ENCODE assay signal across 26 cellular contexts in the genomic region with DNA sequence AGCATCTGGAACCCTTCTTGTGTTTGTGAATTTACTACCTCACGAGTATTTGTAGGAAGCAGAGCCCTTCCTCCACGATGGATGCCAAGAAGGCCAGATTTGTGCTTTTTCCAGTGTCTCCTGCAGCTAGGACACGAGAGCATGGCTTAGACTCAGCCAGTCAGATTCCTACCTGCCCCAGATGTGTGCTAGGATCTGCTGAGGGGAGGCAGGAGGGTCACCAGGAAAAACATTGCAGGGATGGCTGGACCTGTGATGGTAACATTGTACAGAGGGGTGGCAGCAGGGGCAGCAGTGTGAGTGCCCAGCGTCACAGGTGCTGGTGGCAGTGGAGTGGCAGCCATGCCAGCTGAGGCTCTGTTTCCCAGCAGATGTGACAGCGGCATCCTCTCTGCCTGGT.
"Had no signal": no experiment of that assay in that cellular context is flagged by ENCODE, and none has a peak within 500 bp of the region (broad histone marks: within the 10 kb centered on the region; RNA-seq: fewer than 3 reads in every experiment).

No MANE protein-coding gene starts in this region.

- H3K36me3 ChIP-seq: heart right ventricle, lower lobe of right lung, prostate gland, sigmoid colon, stomach, thyroid gland, upper lobe of left lung had no signal

- H3K4me1 ChIP-seq: lower lobe of right lung, prostate gland, sigmoid colon had no signal

- H3K9me3 Mint-ChIP-seq: dendritic cell treated with granulocyte-macrophage colony-stimulating factor and Interleukin-4, amounts not matched to agents 40 ng/mL and 50 ng/mL, for 4 days; naive B cell; natural killer cell treated with Interleukin-12 subunit alpha and Interleukin-12 subunit beta and Interleukin-15 and Interleukin-18, amount 100 ng/mL, for 72 hours; stimulated activated effector memory CD8-positive, alpha-beta T cell treated with anti-CD3 and anti-CD28 coated beads, Interleukin-12 subunit alpha, Interleukin-12 subunit beta, amount 100 ng/mL, for 72 hours had no signal

- DNase-seq: caudate nucleus; cerebellar nuclear complex; effector CD8-positive, alpha-beta T cell; endodermal cell; foreskin melanocyte; glutamatergic neuron; heart right ventricle; hippocampal formation; left ventricle myocardium superior; lower lobe of right lung; naive B cell; right cardiac atrium; sigmoid colon; stimulated activated CD4-positive, alpha-beta T cell treated with anti-CD3 and anti-CD28 coated beads, Interleukin-2, amount 100 ng/mL, for 24 hours; stimulated activated CD4-positive, alpha-beta T cell treated with anti-CD3 and anti-CD28 coated beads, Interleukin-4, amount 100 ng/mL, for 24 hours; stimulated activated naive CD4-positive, alpha-beta T cell treated with Interleukin-2 at 50 U/mL for 16 hours; stomach; thyroid gland; upper lobe of left lung had no signal

- H3K36me3 Mint-ChIP-seq: naive B cell; natural killer cell treated with Interleukin-12 subunit alpha and Interleukin-12 subunit beta and Interleukin-15 and Interleukin-18, amount 100 ng/mL, for 72 hours; stimulated activated effector memory CD8-positive, alpha-beta T cell treated with anti-CD3 and anti-CD28 coated beads, Interleukin-12 subunit alpha, Interleukin-12 subunit beta, amount 100 ng/mL, for 72 hours had no signal

- H3K27me3 ChIP-seq: heart right ventricle, sigmoid colon, stomach, thyroid gland, upper lobe of left lung had no signal

- H3K27ac ChIP-seq: epithelial cell of prostate, heart right ventricle, lower lobe of right lung, prostate gland, sigmoid colon, stomach, thyroid gland, upper lobe of left lung had no signal

- ATAC-seq: esophagus mucosa; heart right ventricle; left ventricle myocardium superior; lower lobe of right lung; right cardiac atrium; stimulated activated effector memory CD8-positive, alpha-beta T cell treated with anti-CD3 and anti-CD28 coated beads, Interleukin-12 subunit alpha, Interleukin-12 subunit beta, amount 100 ng/mL, for 72 hours had no signal

- H3K4me3 Mint-ChIP-seq: dendritic cell treated with granulocyte-macrophage colony-stimulating factor and Interleukin-4, amounts not matched to agents 40 ng/mL and 50 ng/mL, for 4 days; endodermal cell; naive B cell; natural killer cell treated with Interleukin-12 subunit alpha and Interleukin-12 subunit beta and Interleukin-15 and Interleukin-18, amount 100 ng/mL, for 72 hours; neural crest cell; stimulated activated effector memory CD8-positive, alpha-beta T cell treated with anti-CD3 and anti-CD28 coated beads, Interleukin-12 subunit alpha, Interleukin-12 subunit beta, amount 100 ng/mL, for 72 hours had no signal

- H3K9me3 ChIP-seq: heart right ventricle, lower lobe of right lung, prostate gland, sigmoid colon, thyroid gland, upper lobe of left lung had no signal

- H3K4me3 ChIP-seq: heart right ventricle, lower lobe of right lung, prostate gland, sigmoid colon, stomach, thyroid gland, upper lobe of left lung had no signal

- H3K4me1 Mint-ChIP-seq: endodermal cell; neural crest cell; stimulated activated effector memory CD8-positive, alpha-beta T cell treated with anti-CD3 and anti-CD28 coated beads, Interleukin-12 subunit alpha, Interleukin-12 subunit beta, amount 100 ng/mL, for 72 hours had no signal

- H3K27ac Mint-ChIP-seq: dendritic cell treated with granulocyte-macrophage colony-stimulating factor and Interleukin-4, amounts not matched to agents 40 ng/mL and 50 ng/mL, for 4 days; endodermal cell; naive B cell; natural killer cell treated with Interleukin-12 subunit alpha and Interleukin-12 subunit beta and Interleukin-15 and Interleukin-18, amount 100 ng/mL, for 72 hours; stimulated activated effector memory CD8-positive, alpha-beta T cell treated with anti-CD3 and anti-CD28 coated beads, Interleukin-12 subunit alpha, Interleukin-12 subunit beta, amount 100 ng/mL, for 72 hours had no signal
